Comparison of ENCODE assay signal across 28 cellular contexts in the genomic region with DNA sequence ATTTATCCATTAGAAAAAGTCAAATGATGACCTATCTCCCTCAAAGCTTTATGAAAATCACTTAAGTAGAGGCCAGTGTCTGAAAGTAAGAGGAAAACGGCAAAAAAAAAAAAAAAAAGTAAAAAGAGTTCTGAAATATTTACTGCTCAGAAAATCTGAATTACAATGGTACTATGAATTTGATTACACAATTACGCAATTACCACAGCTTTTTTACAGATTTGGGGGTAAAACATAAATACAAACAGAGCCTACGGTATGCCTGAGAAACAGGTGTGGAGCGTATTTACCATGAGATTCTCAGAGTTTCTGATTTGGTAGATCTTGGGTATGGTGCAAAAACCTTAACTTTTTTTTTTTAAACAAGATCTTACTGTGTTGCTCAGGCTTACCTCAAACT.
"Had no signal": no experiment of that assay in that cellular context is flagged by ENCODE, and none has a peak within 500 bp of the region (broad histone marks: within the 10 kb centered on the region; RNA-seq: fewer than 3 reads in every experiment).

No MANE protein-coding gene starts in this region.

- H3K4me1 Mint-ChIP-seq: stimulated activated effector memory CD8-positive, alpha-beta T cell treated with anti-CD3 and anti-CD28 coated beads, Interleukin-12 subunit alpha, Interleukin-12 subunit beta, amount 100 ng/mL, for 72 hours; stimulated activated memory B cell treated with anti-CD40 and anti-IgM and Interleukin-4, amounts not matched to agents 10 μg/mL and 1 μg/mL and 100 μg/mL, for 72 hours; stimulated activated naive B cell treated with anti-CD40 and anti-IgM and Interleukin-4, amounts not matched to agents 10 μg/mL and 1 μg/mL and 100 μg/mL, for 72 hours had no signal

- H3K9me3 Mint-ChIP-seq: stimulated activated effector memory CD8-positive, alpha-beta T cell treated with anti-CD3 and anti-CD28 coated beads, Interleukin-12 subunit alpha, Interleukin-12 subunit beta, amount 100 ng/mL, for 72 hours; stimulated activated memory B cell treated with anti-CD40 and anti-IgM and Interleukin-4, amounts not matched to agents 10 μg/mL and 1 μg/mL and 100 μg/mL, for 72 hours; stimulated activated naive B cell treated with anti-CD40 and anti-IgM and Interleukin-4, amounts not matched to agents 10 μg/mL and 1 μg/mL and 100 μg/mL, for 72 hours; stimulated activated naive CD8-positive, alpha-beta T cell treated with anti-CD3 and anti-CD28 coated beads, Interleukin-15, Interleukin-2, amounts not matched to agents 100 ng/mL and 50 ng/mL, for 24 hours; type B pancreatic cell had no signal

- H3K4me3 ChIP-seq: stomach, suprapubic skin, testis, thoracic aorta, thyroid gland, tibial artery, transverse colon, upper lobe of left lung, upper lobe of right lung, uterus, vagina had no signal

- H3K4me1 ChIP-seq: stomach, suprapubic skin, testis, thyroid gland, tibial artery, transverse colon, upper lobe of left lung, upper lobe of right lung, uterus, vagina had no signal

- ATAC-seq: stimulated activated effector memory CD8-positive, alpha-beta T cell treated with anti-CD3 and anti-CD28 coated beads, Interleukin-12 subunit alpha, Interleukin-12 subunit beta, amount 100 ng/mL, for 72 hours; stimulated activated memory B cell treated with anti-CD40 and anti-IgM and Interleukin-4, amounts not matched to agents 10 μg/mL and 1 μg/mL and 100 μg/mL, for 72 hours; stimulated activated naive B cell treated with anti-CD40 and anti-IgM and Interleukin-4, amounts not matched to agents 10 μg/mL and 1 μg/mL and 100 μg/mL, for 72 hours; stimulated activated naive CD8-positive, alpha-beta T cell treated with anti-CD3 and anti-CD28 coated beads, Interleukin-15, Interleukin-2, amounts not matched to agents 100 U/mL and 50 U/mL, for 24 hours; upper lobe of right lung had no signal

- H3K36me3 ChIP-seq: stomach, suprapubic skin, thoracic aorta, thyroid gland, tibial artery, transverse colon, upper lobe of left lung, upper lobe of right lung, uterus, vagina had no signal

- H3K27ac Mint-ChIP-seq: stimulated activated effector memory CD8-positive, alpha-beta T cell treated with anti-CD3 and anti-CD28 coated beads, Interleukin-12 subunit alpha, Interleukin-12 subunit beta, amount 100 ng/mL, for 72 hours; stimulated activated memory B cell treated with anti-CD40 and anti-IgM and Interleukin-4, amounts not matched to agents 10 μg/mL and 1 μg/mL and 100 μg/mL, for 72 hours; stimulated activated naive B cell treated with anti-CD40 and anti-IgM and Interleukin-4, amounts not matched to agents 10 μg/mL and 1 μg/mL and 100 μg/mL, for 72 hours; stimulated activated naive CD8-positive, alpha-beta T cell treated with anti-CD3 and anti-CD28 coated beads, Interleukin-15, Interleukin-2, amounts not matched to agents 100 ng/mL and 50 ng/mL, for 24 hours; type B pancreatic cell had no signal

- H3K36me3 Mint-ChIP-seq: stimulated activated effector memory CD8-positive, alpha-beta T cell treated with anti-CD3 and anti-CD28 coated beads, Interleukin-12 subunit alpha, Interleukin-12 subunit beta, amount 100 ng/mL, for 72 hours; stimulated activated memory B cell treated with anti-CD40 and anti-IgM and Interleukin-4, amounts not matched to agents 10 μg/mL and 1 μg/mL and 100 μg/mL, for 72 hours; stimulated activated naive B cell treated with anti-CD40 and anti-IgM and Interleukin-4, amounts not matched to agents 10 μg/mL and 1 μg/mL and 100 μg/mL, for 72 hours; type B pancreatic cell had no signal

- FAIRE-seq: urothelium cell line had no signal

- H3K9me3 ChIP-seq: stomach, suprapubic skin, testis, thoracic aorta, thyroid gland, tibial artery, transverse colon, upper lobe of left lung, upper lobe of right lung, uterus, vagina had no signal

- H3K27ac ChIP-seq: stomach, suprapubic skin, testis, thoracic aorta, thyroid gland, tibial artery, transverse colon, upper lobe of left lung, upper lobe of right lung, uterus, vagina had no signal

- H3K27me3 ChIP-seq: stomach, testis, thyroid gland, transverse colon, upper lobe of left lung, upper lobe of right lung, uterus, vagina had no signal

- H3K4me3 Mint-ChIP-seq: stimulated activated effector memory CD8-positive, alpha-beta T cell treated with anti-CD3 and anti-CD28 coated beads, Interleukin-12 subunit alpha, Interleukin-12 subunit beta, amount 100 ng/mL, for 72 hours; stimulated activated memory B cell treated with anti-CD40 and anti-IgM and Interleukin-4, amounts not matched to agents 10 μg/mL and 1 μg/mL and 100 μg/mL, for 72 hours; stimulated activated naive B cell treated with anti-CD40 and anti-IgM and Interleukin-4, amounts not matched to agents 10 μg/mL and 1 μg/mL and 100 μg/mL, for 72 hours; stimulated activated naive CD8-positive, alpha-beta T cell treated with anti-CD3 and anti-CD28 coated beads, Interleukin-15, Interleukin-2, amounts not matched to agents 100 ng/mL and 50 ng/mL, for 24 hours; type B pancreatic cell had no signal

- DNase-seq: stimulated activated CD4-positive, alpha-beta T cell treated with anti-CD3 and anti-CD28 coated beads, Interleukin-2, amount 100 ng/mL, for 24 hours; stimulated activated CD4-positive, alpha-beta T cell treated with anti-CD3 and anti-CD28 coated beads, Interleukin-2, amount 100 ng/mL, for 48 hours; stimulated activated CD4-positive, alpha-beta T cell treated with anti-CD3 and anti-CD28 coated beads, Interleukin-4, amount 100 ng/mL, for 1 hour; stimulated activated CD4-positive, alpha-beta T cell treated with anti-CD3 and anti-CD28 coated beads, Interleukin-4, amount 100 ng/mL, for 24 hours; stimulated activated CD4-positive, alpha-beta T cell treated with anti-CD3 and anti-CD28 coated beads, Interleukin-4, amount 100 ng/mL, for 4 hours; stimulated activated CD8-positive, alpha-beta memory T cell treated with anti-CD3 and anti-CD28 coated beads, Interleukin-4, amount 100 ng/mL, for 48 hours; stimulated activated naive B cell treated with anti-CD40 and anti-IgM and Interleukin-4, amounts not matched to agents 10 μg/mL and 1 μg/mL and 100 μg/mL, for 72 hours; stimulated activated naive CD4-positive, alpha-beta T cell; stimulated activated naive CD4-positive, alpha-beta T cell treated with Interleukin-2 at 50 U/mL for 16 hours; stimulated activated naive CD8-positive, alpha-beta T cell treated with anti-CD3 and anti-CD28 coated beads, Interleukin-15, Interleukin-2, amounts not matched to agents 100 U/mL and 50 U/mL, for 24 hours; stomach; substantia nigra; testis; thyroid gland; tibial artery; transverse colon; trophoblast cell; upper lobe of left lung; upper lobe of right lung; uterus had no signal
